Comparison of ENCODE assay signal across 8 cellular contexts in genomic region chr19:47273313-47274070, GRCh38. TPM values are rescaled to one million over a fixed set of nuclear protein-coding genes. Genes with fewer than 3 reads are reported as not detected.
DNase-seq lines count a peak whose midpoint lies in the region; ATAC-seq, FAIRE-seq and TF ChIP-seq lines count a peak whose summit lies in the region.

No MANE protein-coding gene starts in this region.

- H3K4me1 Mint-ChIP-seq in glutamatergic neuron (ENCODE audit: low read depth, unreplicated experiment) (peaks cover 23% of the 10 kb centered on the region), osteocyte (ENCODE audit: unreplicated experiment) (peaks cover 26% of the 10 kb centered on the region)

- no peak for TF ChIP-seq EP300 in SK-N-SH (IDR thresholded peaks at IDR 0.05; ENCODE audit: borderline replicate concordance in 1 of 2, low read depth in 1 of 2, low read length in 1 of 2)

- H3K4me1 ChIP-seq in HAP-1 = peaks cover 19% of the 10 kb centered on the region
- H3K4me1 ChIP-seq in MM.1S (ENCODE audit: low read length) = no peaks in the 10 kb centered on the region
- peaks cover 10 to 18% of the 10 kb centered on the region in 2 experiments; a peak in 3 of 4 replicates for H3K4me1 ChIP-seq in SK-N-SH (ENCODE audit: control insufficient read depth in 1 of 2, insufficient read depth in 2 of 2, low read depth in 1 of 2, low read length in 1 of 2)
- H3K4me1 ChIP-seq in thoracic aorta (ENCODE audit: control insufficient read depth in 1 of 2, low read depth in 2 of 2) = peaks cover 11 to 41% of the 10 kb centered on the region in 2 donors

- peak overlapping the region; percentile 52; the same call in 1 of the 2 replicates for H2AFZ ChIP-seq in MM.1S (ENCODE audit: low read length)
- peak overlapping the region; percentile 61 for H2AFZ ChIP-seq in SK-N-SH (ENCODE audit: low read depth)

- H3K9me3 Mint-ChIP-seq in activated naive CD4-positive, alpha-beta T cell treated with anti-CD3 and anti-CD28 coated beads, Interleukin-2, amount 50 U/mL, for 72 hours = no peaks in the 10 kb centered on the region
- H3K9me3 Mint-ChIP-seq in glutamatergic neuron (ENCODE audit: unreplicated experiment) (peaks cover 13% of the 10 kb centered on the region), osteocyte (ENCODE audit: unreplicated experiment) (no peaks in the 10 kb centered on the region)

- no peaks in the 10 kb centered on the region for H3K79me2 ChIP-seq in MM.1S (ENCODE audit: low read length)
- H3K79me2 ChIP-seq in SK-N-SH (ENCODE audit: insufficient read depth) = no peaks in the 10 kb centered on the region

- H3K36me3 Mint-ChIP-seq in activated naive CD4-positive, alpha-beta T cell treated with anti-CD3 and anti-CD28 coated beads, Interleukin-2, amount 50 U/mL, for 72 hours = peaks cover 0 to 8% of the 10 kb centered on the region in 2 donors
- H3K36me3 Mint-ChIP-seq in glutamatergic neuron (ENCODE audit: unreplicated experiment) (no peaks in the 10 kb centered on the region), osteocyte (ENCODE audit: unreplicated experiment) (peaks cover 10% of the 10 kb centered on the region)

- CTCF ChIA-PET in SK-N-SH (lab: Yijun Ruan, JAX) = interaction anchor here (1.1 to 3.7 kb wide), 2 partner anchors 11 to 260 kb away, joined by 3 to 34 read pairs; no protein-coding TSS in a partner anchor

- WGBS in SK-N-SH (ENCODE audit: low lambda C conversion rate) = 0% methylated on average over 14 of the region's 54 CpGs

- peaks cover 10% of the 10 kb centered on the region for H3K36me3 ChIP-seq in HAP-1 (replicated peaks)
- H3K36me3 ChIP-seq in MM.1S (replicated peaks; ENCODE audit: insufficient read depth, low read length) = no peaks in the 10 kb centered on the region
- H3K36me3 ChIP-seq in SK-N-SH (replicated peaks in 1 of 2; ENCODE audit: control insufficient read depth in 1 of 2, insufficient read depth in 2 of 2, low read length in 1 of 2) = peaks cover 13% of the 10 kb centered on the region in 2 experiments
- H3K36me3 ChIP-seq in thoracic aorta = peaks cover 22% of the 10 kb centered on the region

- H3K9me2 ChIP-seq in MM.1S (replicated peaks; ENCODE audit: insufficient read depth, low read length) = no peaks in the 10 kb centered on the region
- H3K9me2 ChIP-seq in SK-N-SH = no peaks in the 10 kb centered on the region

- TF ChIP-seq CTCF in MM.1S (IDR thresholded peaks at IDR 0.05; ENCODE audit: low read length) (no peak), SK-N-SH (IDR thresholded peaks at IDR 0.05) (no peak), glutamatergic neuron (IDR thresholded peaks at IDR 0.05; ENCODE audit: partially characterized antibody, unreplicated experiment) (no peak), osteocyte (IDR thresholded peaks at IDR 0.05) (peak; percentile 12), thoracic aorta (IDR thresholded peaks at IDR 0.05) (no peak)

- peak; percentile 82 for FAIRE-seq in G401.6 (lab: Jason Lieb, UNC)

- DNase-seq in HAP-1 (ENCODE audit: low spot score in 2 of 2) (peak; percentile 94 to 97), MM.1S (peak; percentile 90), SK-N-SH (peak; percentile 98), glutamatergic neuron (peak; percentile 86), osteocyte (ENCODE audit: extremely low spot score, unreplicated experiment) (peak; percentile 96), thoracic aorta (ENCODE audit: low spot score) (peak; percentile 78)
- DNase-seq in activated naive CD4-positive, alpha-beta T cell treated with anti-CD3 and anti-CD28 coated beads, Interleukin-2, amount 50 U/mL, for 72 hours (ENCODE audit: low spot score in 2 of 2) = peak; percentile 87 to 90

- in situ Hi-C loops in HAP-1 (cut with MboI; ENCODE audit: low sequenced_read_pairs) = no loop called here

- peaks cover 15% of the 10 kb centered on the region; the same call in 1 of the 2 replicates for H3F3A ChIP-seq in MM.1S (ENCODE audit: insufficient read depth, low read length)
- H3F3A ChIP-seq in SK-N-SH (replicated peaks; ENCODE audit: insufficient read depth) = peaks cover 24% of the 10 kb centered on the region

- peak overlapping the region; percentile 98 to 99 for H3K27ac Mint-ChIP-seq in activated naive CD4-positive, alpha-beta T cell treated with anti-CD3 and anti-CD28 coated beads, Interleukin-2, amount 50 U/mL, for 72 hours
- H3K27ac Mint-ChIP-seq in glutamatergic neuron (ENCODE audit: unreplicated experiment) = peak overlapping the region; percentile 64
- H3K27ac Mint-ChIP-seq in osteocyte (ENCODE audit: unreplicated experiment) = peak overlapping the region; percentile 99

- H3K4me3 ChIP-seq in HAP-1 (peak overlapping the region; percentile 65), MM.1S (ENCODE audit: low read length) (peak overlapping the region; percentile 97), SK-N-SH (ENCODE audit: low read depth in 2 of 2, low read length in 1 of 2) (peak overlapping the region; percentile 59 to 87), thoracic aorta (peak overlapping the region; percentile 91)

- no peaks in the 10 kb centered on the region for H4K20me1 ChIP-seq in MM.1S (ENCODE audit: insufficient read depth, low read length)
- H4K20me1 ChIP-seq in SK-N-SH (ENCODE audit: insufficient read depth) = no peaks in the 10 kb centered on the region; the same call in 1 of the 2 replicates

- H3K4me2 ChIP-seq in MM.1S (ENCODE audit: low read depth, low read length) (peak overlapping the region; percentile 99), SK-N-SH (peak overlapping the region; percentile 97)

- H3K27me3 Mint-ChIP-seq in glutamatergic neuron (ENCODE audit: unreplicated experiment) (peaks cover 19% of the 10 kb centered on the region), osteocyte (ENCODE audit: unreplicated experiment) (no peaks in the 10 kb centered on the region)

- ATAC-seq in activated naive CD4-positive, alpha-beta T cell treated with anti-CD3 and anti-CD28 coated beads, Interleukin-2, amount 50 U/mL, for 72 hours = peak; percentile 78 to 79
- ATAC-seq in thoracic aorta (ENCODE audit: insufficient number of reproducible peaks, low FRiP score, low read depth) = peak; percentile 64

- POLR2A ChIA-PET in SK-N-SH (lab: Yijun Ruan, JAX) = interaction anchor here (2.6 kb wide), 1 partner anchor 17 kb away, joined by 18 read pairs; the partner anchor contains the start of gene CCDC9

- no peaks in the 10 kb centered on the region for H3K27me3 ChIP-seq in HAP-1 (ENCODE audit: low read depth)
- no peaks in the 10 kb centered on the region for H3K27me3 ChIP-seq in MM.1S (replicated peaks; ENCODE audit: insufficient read depth, low read length)
- H3K27me3 ChIP-seq in SK-N-SH (ENCODE audit: insufficient read depth) = no peaks in the 10 kb centered on the region
- no peaks in the 10 kb centered on the region for H3K27me3 ChIP-seq in thoracic aorta (replicated peaks; ENCODE audit: insufficient read depth)

- H3K27ac ChIP-seq in MM.1S (ENCODE audit: low read length) (peak overlapping the region; percentile 98), SK-N-SH (ENCODE audit: low read depth in 2 of 2, low read length in 1 of 2) (peak overlapping the region; percentile 84 to 97), thoracic aorta (peak overlapping the region; percentile 96 to 99)

- H3K4me3 Mint-ChIP-seq in glutamatergic neuron (ENCODE audit: unreplicated experiment) = peak overlapping the region; percentile 88
- peak overlapping the region; percentile 85 for H3K4me3 Mint-ChIP-seq in osteocyte (ENCODE audit: unreplicated experiment)

- H3K9ac ChIP-seq in MM.1S (ENCODE audit: low read length) (peak overlapping the region; percentile 100), SK-N-SH (peak overlapping the region; percentile 91)

- peak; percentile 13; the same call in 1 of the 2 replicates for TF ChIP-seq RAD21 in SK-N-SH (IDR thresholded peaks at IDR 0.05; ENCODE audit: low read length)

- H3K9me3 ChIP-seq in HAP-1 (no peaks in the 10 kb centered on the region), MM.1S (replicated peaks; ENCODE audit: insufficient read depth, low read length) (no peaks in the 10 kb centered on the region), SK-N-SH (no peaks in the 10 kb centered on the region), thoracic aorta (no peaks in the 10 kb centered on the region)

RNA-seq across cellular contexts. Expression of gene INAFM1, which starts 1.2 kb away (rescaled TPM):
- polyA plus RNA-seq in SK-N-SH (2012; rRNA removed) = 3.8 and 5.5 TPM in 2 replicates
- 2.3 and 3.0 TPM in 2 replicates for polyA plus RNA-seq in SK-N-SH (2012; cell fraction: cytosol; rRNA removed)
- 10.2 and 19.9 TPM in 2 replicates for polyA plus RNA-seq in SK-N-SH (2012; cell fraction: nucleus; rRNA removed)
- total RNA-seq in activated naive CD4-positive, alpha-beta T cell treated with anti-CD3 and anti-CD28 coated beads, Interleukin-2, amount 50 U/mL, for 72 hours = 10 to 100 TPM; 16.9 to 20.0 TPM
- total RNA-seq in glutamatergic neuron (ENCODE audit: unreplicated experiment) = 65.0 TPM
- 16.7 and 17.4 TPM in 2 replicates for total RNA-seq in osteocyte
- 10 to 100 TPM; 10.3 to 18.6 TPM for total RNA-seq in thoracic aorta

RNA-seq across cellular contexts. Expression of gene CCDC9, which starts 17.2 kb away (rescaled TPM):
- 9.8 and 12.4 TPM in 2 replicates for polyA plus RNA-seq in SK-N-SH (2012; rRNA removed)
- polyA plus RNA-seq in SK-N-SH (2012; cell fraction: cytosol; rRNA removed) = 4.0 and 5.3 TPM in 2 replicates
- polyA plus RNA-seq in SK-N-SH (2012; cell fraction: nucleus; rRNA removed) = 28.4 and 46.4 TPM in 2 replicates
- 10 to 100 TPM; 50.0 to 60.2 TPM for total RNA-seq in activated naive CD4-positive, alpha-beta T cell treated with anti-CD3 and anti-CD28 coated beads, Interleukin-2, amount 50 U/mL, for 72 hours
- total RNA-seq in glutamatergic neuron (ENCODE audit: unreplicated experiment) (16.8 TPM), osteocyte (34.6 and 35.1 TPM in 2 replicates), thoracic aorta (10 to 100 TPM; 26.7 to 38.9 TPM)

RNA-seq across cellular contexts. Expression of gene C5AR1, which starts 36.2 kb away (rescaled TPM):
- 1.2 and 1.3 TPM in 2 replicates for polyA plus RNA-seq in SK-N-SH (2012; rRNA removed)
- 0.51 and 0.54 TPM in 2 replicates for polyA plus RNA-seq in SK-N-SH (2012; cell fraction: cytosol; rRNA removed)
- 10.5 and 11.2 TPM in 2 replicates for polyA plus RNA-seq in SK-N-SH (2012; cell fraction: nucleus; rRNA removed)
- total RNA-seq in activated naive CD4-positive, alpha-beta T cell treated with anti-CD3 and anti-CD28 coated beads, Interleukin-2, amount 50 U/mL, for 72 hours = 1 to 10 TPM; 1.3 to 3.2 TPM
- 1.4 TPM for total RNA-seq in glutamatergic neuron (ENCODE audit: unreplicated experiment)
- 0.48 and 0.65 TPM in 2 replicates for total RNA-seq in osteocyte
- 10 to 100 TPM; 37.6 to 51.9 TPM for total RNA-seq in thoracic aorta

RNA-seq across cellular contexts. Expression of gene BBC3, which starts 42.5 kb away (rescaled TPM):
- polyA plus RNA-seq in SK-N-SH (2012; rRNA removed) = 14.5 and 16.1 TPM in 2 replicates
- 9.9 and 12.9 TPM in 2 replicates for polyA plus RNA-seq in SK-N-SH (2012; cell fraction: cytosol; rRNA removed)
- 14.3 and 14.4 TPM in 2 replicates for polyA plus RNA-seq in SK-N-SH (2012; cell fraction: nucleus; rRNA removed)
- total RNA-seq in activated naive CD4-positive, alpha-beta T cell treated with anti-CD3 and anti-CD28 coated beads, Interleukin-2, amount 50 U/mL, for 72 hours = 10 to 100 TPM; 21.9 to 84.2 TPM
- total RNA-seq in glutamatergic neuron (ENCODE audit: unreplicated experiment) = 37.0 TPM
- 27.9 and 34.3 TPM in 2 replicates for total RNA-seq in osteocyte
- 10 to 100 TPM in 1 of 2 donors, 1 to 10 TPM in 1; 6.5 to 21.4 TPM for total RNA-seq in thoracic aorta

RNA-seq across cellular contexts. Expression of gene C5AR2, which starts 58.5 kb away (rescaled TPM):
- 0.02 TPM in 1 of 2 replicates, not detected in the other for polyA plus RNA-seq in SK-N-SH (2012; rRNA removed)
- polyA plus RNA-seq in SK-N-SH (2012; cell fraction: cytosol; rRNA removed) = 0.01 TPM in 1 of 2 replicates, not detected in the other
- polyA plus RNA-seq in SK-N-SH (2012; cell fraction: nucleus; rRNA removed) = 0.05 TPM in 1 of 2 replicates, not detected in the other
- not detected for total RNA-seq in activated naive CD4-positive, alpha-beta T cell treated with anti-CD3 and anti-CD28 coated beads, Interleukin-2, amount 50 U/mL, for 72 hours
- not detected for total RNA-seq in glutamatergic neuron (ENCODE audit: unreplicated experiment)
- total RNA-seq in osteocyte = 0.08 TPM in 1 of 2 replicates, not detected in the other
- total RNA-seq in thoracic aorta = 10 to 100 TPM; 10.3 to 25.7 TPM

Comparison
In these comparisons a context has a peak if more than half of its experiments do, and no peak if none do; other contexts are left out.
1. Peak in every context shown above with its lines: DNase-seq, ATAC-seq, H3K4me3 ChIP-seq and H3K27ac ChIP-seq.
2. RNA of gene C5AR1, which starts 36.2 kb away (total RNA-seq): 37.6 to 51.9 TPM in thoracic aorta; 1.3 to 3.2 TPM in activated naive CD4-positive, alpha-beta T cell treated with anti-CD3 and anti-CD28 coated beads, Interleukin-2, amount 50 U/mL, for 72 hours, 1.4 TPM in glutamatergic neuron (single experiment) and 0.48 to 0.65 TPM in osteocyte; every median in the first group is over 4 times any median in the second.